In genomic region chr3:15336057-15336456, GRCh38 we compare ENCODE assay signal across 28 cellular contexts.
"Had no signal": no experiment of that assay in that cellular context is flagged by ENCODE, and none has a peak within 500 bp of the region (broad histone marks: within the 10 kb centered on the region; RNA-seq: fewer than 3 reads in every experiment).

No MANE protein-coding gene starts in this region.

- H3K27me3 ChIP-seq: colonic mucosa, esophagus muscularis mucosa, foreskin keratinocyte, gastroesophageal sphincter, heart right ventricle, ovary, sigmoid colon, thyroid gland, upper lobe of left lung had no signal

- DNase-seq: colonic mucosa; effector CD8-positive, alpha-beta T cell; foreskin keratinocyte; heart right ventricle; hippocampal formation; left ventricle myocardium superior; lower lobe of right lung; naive thymus-derived CD8-positive, alpha-beta T cell; nephron progenitor cell; nucleus accumbens; ovary; posterior cingulate gyrus; psoas muscle; right cardiac atrium; sigmoid colon; stimulated activated CD4-positive, alpha-beta T cell treated with anti-CD3 and anti-CD28 coated beads, Interleukin-2, amount 100 ng/mL, for 24 hours; stimulated activated CD4-positive, alpha-beta T cell treated with anti-CD3 and anti-CD28 coated beads, Interleukin-4, amount 100 ng/mL, for 24 hours; stimulated activated naive CD4-positive, alpha-beta T cell treated with Interleukin-2 at 50 U/mL for 16 hours; stomach; thyroid gland; upper lobe of left lung had no signal

- H3K36me3 Mint-ChIP-seq: naive thymus-derived CD8-positive, alpha-beta T cell; stimulated activated effector memory CD8-positive, alpha-beta T cell treated with anti-CD3 and anti-CD28 coated beads, Interleukin-12 subunit alpha, Interleukin-12 subunit beta, amount 100 ng/mL, for 72 hours had no signal

- H3K9me3 Mint-ChIP-seq: dendritic cell treated with granulocyte-macrophage colony-stimulating factor and Interleukin-4, amounts not matched to agents 40 ng/mL and 50 ng/mL, for 4 days; naive thymus-derived CD8-positive, alpha-beta T cell; nephron progenitor cell; stimulated activated effector memory CD8-positive, alpha-beta T cell treated with anti-CD3 and anti-CD28 coated beads, Interleukin-12 subunit alpha, Interleukin-12 subunit beta, amount 100 ng/mL, for 72 hours had no signal

- H3K27me3 Mint-ChIP-seq: naive thymus-derived CD8-positive, alpha-beta T cell had no signal

- H3K27ac Mint-ChIP-seq: dendritic cell treated with granulocyte-macrophage colony-stimulating factor and Interleukin-4, amounts not matched to agents 40 ng/mL and 50 ng/mL, for 4 days; nephron progenitor cell; stimulated activated effector memory CD8-positive, alpha-beta T cell treated with anti-CD3 and anti-CD28 coated beads, Interleukin-12 subunit alpha, Interleukin-12 subunit beta, amount 100 ng/mL, for 72 hours had no signal

- ATAC-seq: foreskin keratinocyte; gastroesophageal sphincter; heart right ventricle; left ventricle myocardium superior; lower lobe of right lung; naive thymus-derived CD8-positive, alpha-beta T cell; psoas muscle; right cardiac atrium; stimulated activated effector memory CD8-positive, alpha-beta T cell treated with anti-CD3 and anti-CD28 coated beads, Interleukin-12 subunit alpha, Interleukin-12 subunit beta, amount 100 ng/mL, for 72 hours had no signal

- H3K4me1 ChIP-seq: colonic mucosa had no signal

- H3K36me3 ChIP-seq: colonic mucosa, esophagus muscularis mucosa, gastroesophageal sphincter, heart right ventricle, lower lobe of right lung, ovary, sigmoid colon, stomach, thyroid gland, upper lobe of left lung had no signal

- H3K9me3 ChIP-seq: colonic mucosa, esophagus muscularis mucosa, gastroesophageal sphincter, heart right ventricle, lower lobe of right lung, ovary, psoas muscle, sigmoid colon, stomach, thyroid gland, upper lobe of left lung had no signal

- H3K4me3 Mint-ChIP-seq: dendritic cell treated with granulocyte-macrophage colony-stimulating factor and Interleukin-4, amounts not matched to agents 40 ng/mL and 50 ng/mL, for 4 days; naive thymus-derived CD8-positive, alpha-beta T cell; nephron progenitor cell; stimulated activated effector memory CD8-positive, alpha-beta T cell treated with anti-CD3 and anti-CD28 coated beads, Interleukin-12 subunit alpha, Interleukin-12 subunit beta, amount 100 ng/mL, for 72 hours had no signal

- H3K4me3 ChIP-seq: colonic mucosa, esophagus muscularis mucosa, gastroesophageal sphincter, heart right ventricle, lower lobe of right lung, ovary, psoas muscle, sigmoid colon, stomach, thyroid gland, upper lobe of left lung had no signal

- H3K27ac ChIP-seq: colonic mucosa, esophagus muscularis mucosa, foreskin keratinocyte, gastroesophageal sphincter, heart right ventricle, lower lobe of right lung, ovary, psoas muscle, sigmoid colon, stomach, thyroid gland, upper lobe of left lung had no signal

- FAIRE-seq: endothelial cell of umbilical vein, islet of Langerhans, urothelium cell line had no signal
